1 cellular context compared by ENCODE assay signal in the genomic region with DNA sequence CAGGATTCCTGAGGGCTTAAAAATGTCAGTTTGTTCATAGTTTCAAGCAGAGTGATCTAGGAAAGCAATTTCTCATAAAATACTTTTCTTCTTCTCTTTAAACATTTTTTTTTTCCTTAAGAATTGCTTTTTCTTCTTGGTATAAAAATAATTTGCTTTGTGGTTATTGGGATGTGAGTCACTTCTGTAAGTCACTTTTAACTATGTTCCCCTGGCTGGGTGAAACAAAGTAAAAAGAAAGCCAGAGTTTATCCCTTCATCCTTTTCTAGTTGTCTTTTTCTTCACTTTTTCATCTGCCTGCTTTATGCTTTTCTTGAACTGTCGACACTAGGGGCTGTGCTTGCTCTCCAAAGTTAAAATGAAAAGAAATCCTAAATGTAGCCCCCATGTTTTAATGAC.
TF ChIP-seq lines count a peak whose summit lies in the region.

No MANE protein-coding gene starts in this region.

TF ChIP-seq in GM23338, 12 proteins besides CTCF, POLR2A, EP300 and RAD21:
- TF ChIP-seq CREB1 (CRISPR knock-in tag; IDR thresholded peaks at IDR 0.05; ENCODE audit: low read depth) (no peak), POLR2AphosphoS5 (IDR thresholded peaks at IDR 0.05; ENCODE audit: low read depth) (no peak), ZNF114 (CRISPR knock-in tag; IDR thresholded peaks at IDR 0.05) (no peak), STAT1 (IDR thresholded peaks at IDR 0.05; ENCODE audit: unreplicated experiment) (no peak), ZNF331 (CRISPR knock-in tag; IDR thresholded peaks at IDR 0.05; ENCODE audit: low read depth) (no peak), JUNB (IDR thresholded peaks at IDR 0.05; ENCODE audit: unreplicated experiment) (no peak), EZH2phosphoT487 (IDR thresholded peaks at IDR 0.05; ENCODE audit: unreplicated experiment) (no peak), NANOG (IDR thresholded peaks at IDR 0.05; ENCODE audit: borderline replicate concordance) (no peak), EZH2 (IDR thresholded peaks at IDR 0.05; ENCODE audit: low read depth, unreplicated experiment) (no peak)
- TF ChIP-seq, protein P1, sequence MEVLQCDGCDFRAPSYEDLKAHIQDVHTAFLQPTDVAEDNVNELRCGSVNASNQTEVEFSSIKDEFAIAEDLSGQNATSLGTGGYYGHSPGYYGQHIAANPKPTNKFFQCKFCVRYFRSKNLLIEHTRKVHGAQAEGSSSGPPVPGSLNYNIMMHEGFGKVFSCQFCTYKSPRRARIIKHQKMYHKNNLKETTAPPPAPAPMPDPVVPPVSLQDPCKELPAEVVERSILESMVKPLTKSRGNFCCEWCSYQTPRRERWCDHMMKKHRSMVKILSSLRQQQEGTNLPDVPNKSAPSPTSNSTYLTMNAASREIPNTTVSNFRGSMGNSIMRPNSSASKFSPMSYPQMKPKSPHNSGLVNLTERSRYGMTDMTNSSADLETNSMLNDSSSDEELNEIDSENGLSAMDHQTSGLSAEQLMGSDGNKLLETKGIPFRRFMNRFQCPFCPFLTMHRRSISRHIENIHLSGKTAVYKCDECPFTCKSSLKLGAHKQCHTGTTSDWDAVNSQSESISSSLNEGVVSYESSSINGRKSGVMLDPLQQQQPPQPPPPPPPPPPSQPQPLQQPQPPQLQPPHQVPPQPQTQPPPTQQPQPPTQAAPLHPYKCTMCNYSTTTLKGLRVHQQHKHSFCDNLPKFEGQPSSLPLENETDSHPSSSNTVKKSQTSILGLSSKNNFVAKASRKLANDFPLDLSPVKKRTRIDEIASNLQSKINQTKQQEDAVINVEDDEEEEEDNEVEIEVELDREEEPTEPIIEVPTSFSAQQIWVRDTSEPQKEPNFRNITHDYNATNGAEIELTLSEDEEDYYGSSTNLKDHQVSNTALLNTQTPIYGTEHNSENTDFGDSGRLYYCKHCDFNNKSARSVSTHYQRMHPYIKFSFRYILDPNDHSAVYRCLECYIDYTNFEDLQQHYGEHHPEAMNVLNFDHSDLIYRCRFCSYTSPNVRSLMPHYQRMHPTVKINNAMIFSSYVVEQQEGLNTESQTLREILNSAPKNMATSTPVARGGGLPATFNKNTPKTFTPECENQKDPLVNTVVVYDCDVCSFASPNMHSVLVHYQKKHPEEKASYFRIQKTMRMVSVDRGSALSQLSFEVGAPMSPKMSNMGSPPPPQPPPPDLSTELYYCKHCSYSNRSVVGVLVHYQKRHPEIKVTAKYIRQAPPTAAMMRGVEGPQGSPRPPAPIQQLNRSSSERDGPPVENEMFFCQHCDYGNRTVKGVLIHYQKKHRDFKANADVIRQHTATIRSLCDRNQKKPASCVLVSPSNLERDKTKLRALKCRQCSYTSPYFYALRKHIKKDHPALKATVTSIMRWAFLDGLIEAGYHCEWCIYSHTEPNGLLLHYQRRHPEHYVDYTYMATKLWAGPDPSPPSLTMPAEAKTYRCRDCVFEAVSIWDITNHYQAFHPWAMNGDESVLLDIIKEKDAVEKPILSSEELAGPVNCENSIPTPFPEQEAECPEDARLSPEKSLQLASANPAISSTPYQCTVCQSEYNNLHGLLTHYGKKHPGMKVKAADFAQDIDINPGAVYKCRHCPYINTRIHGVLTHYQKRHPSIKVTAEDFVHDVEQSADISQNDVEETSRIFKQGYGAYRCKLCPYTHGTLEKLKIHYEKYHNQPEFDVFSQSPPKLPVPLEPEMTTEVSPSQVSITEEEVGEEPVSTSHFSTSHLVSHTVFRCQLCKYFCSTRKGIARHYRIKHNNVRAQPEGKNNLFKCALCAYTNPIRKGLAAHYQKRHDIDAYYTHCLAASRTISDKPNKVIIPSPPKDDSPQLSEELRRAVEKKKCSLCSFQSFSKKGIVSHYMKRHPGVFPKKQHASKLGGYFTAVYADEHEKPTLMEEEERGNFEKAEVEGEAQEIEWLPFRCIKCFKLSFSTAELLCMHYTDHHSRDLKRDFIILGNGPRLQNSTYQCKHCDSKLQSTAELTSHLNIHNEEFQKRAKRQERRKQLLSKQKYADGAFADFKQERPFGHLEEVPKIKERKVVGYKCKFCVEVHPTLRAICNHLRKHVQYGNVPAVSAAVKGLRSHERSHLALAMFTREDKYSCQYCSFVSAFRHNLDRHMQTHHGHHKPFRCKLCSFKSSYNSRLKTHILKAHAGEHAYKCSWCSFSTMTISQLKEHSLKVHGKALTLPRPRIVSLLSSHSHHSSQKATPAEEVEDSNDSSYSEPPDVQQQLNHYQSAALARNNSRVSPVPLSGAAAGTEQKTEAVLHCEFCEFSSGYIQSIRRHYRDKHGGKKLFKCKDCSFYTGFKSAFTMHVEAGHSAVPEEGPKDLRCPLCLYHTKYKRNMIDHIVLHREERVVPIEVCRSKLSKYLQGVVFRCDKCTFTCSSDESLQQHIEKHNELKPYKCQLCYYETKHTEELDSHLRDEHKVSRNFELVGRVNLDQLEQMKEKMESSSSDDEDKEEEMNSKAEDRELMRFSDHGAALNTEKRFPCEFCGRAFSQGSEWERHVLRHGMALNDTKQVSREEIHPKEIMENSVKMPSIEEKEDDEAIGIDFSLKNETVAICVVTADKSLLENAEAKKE (CRISPR knock-in tag; IDR thresholded peaks at IDR 0.05), result no peak
- TF ChIP-seq, protein P2, sequence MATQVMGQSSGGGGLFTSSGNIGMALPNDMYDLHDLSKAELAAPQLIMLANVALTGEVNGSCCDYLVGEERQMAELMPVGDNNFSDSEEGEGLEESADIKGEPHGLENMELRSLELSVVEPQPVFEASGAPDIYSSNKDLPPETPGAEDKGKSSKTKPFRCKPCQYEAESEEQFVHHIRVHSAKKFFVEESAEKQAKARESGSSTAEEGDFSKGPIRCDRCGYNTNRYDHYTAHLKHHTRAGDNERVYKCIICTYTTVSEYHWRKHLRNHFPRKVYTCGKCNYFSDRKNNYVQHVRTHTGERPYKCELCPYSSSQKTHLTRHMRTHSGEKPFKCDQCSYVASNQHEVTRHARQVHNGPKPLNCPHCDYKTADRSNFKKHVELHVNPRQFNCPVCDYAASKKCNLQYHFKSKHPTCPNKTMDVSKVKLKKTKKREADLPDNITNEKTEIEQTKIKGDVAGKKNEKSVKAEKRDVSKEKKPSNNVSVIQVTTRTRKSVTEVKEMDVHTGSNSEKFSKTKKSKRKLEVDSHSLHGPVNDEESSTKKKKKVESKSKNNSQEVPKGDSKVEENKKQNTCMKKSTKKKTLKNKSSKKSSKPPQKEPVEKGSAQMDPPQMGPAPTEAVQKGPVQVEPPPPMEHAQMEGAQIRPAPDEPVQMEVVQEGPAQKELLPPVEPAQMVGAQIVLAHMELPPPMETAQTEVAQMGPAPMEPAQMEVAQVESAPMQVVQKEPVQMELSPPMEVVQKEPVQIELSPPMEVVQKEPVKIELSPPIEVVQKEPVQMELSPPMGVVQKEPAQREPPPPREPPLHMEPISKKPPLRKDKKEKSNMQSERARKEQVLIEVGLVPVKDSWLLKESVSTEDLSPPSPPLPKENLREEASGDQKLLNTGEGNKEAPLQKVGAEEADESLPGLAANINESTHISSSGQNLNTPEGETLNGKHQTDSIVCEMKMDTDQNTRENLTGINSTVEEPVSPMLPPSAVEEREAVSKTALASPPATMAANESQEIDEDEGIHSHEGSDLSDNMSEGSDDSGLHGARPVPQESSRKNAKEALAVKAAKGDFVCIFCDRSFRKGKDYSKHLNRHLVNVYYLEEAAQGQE (IDR thresholded peaks at IDR 0.05; ENCODE audit: unreplicated experiment), result no peak
- TF ChIP-seq, protein P3, sequence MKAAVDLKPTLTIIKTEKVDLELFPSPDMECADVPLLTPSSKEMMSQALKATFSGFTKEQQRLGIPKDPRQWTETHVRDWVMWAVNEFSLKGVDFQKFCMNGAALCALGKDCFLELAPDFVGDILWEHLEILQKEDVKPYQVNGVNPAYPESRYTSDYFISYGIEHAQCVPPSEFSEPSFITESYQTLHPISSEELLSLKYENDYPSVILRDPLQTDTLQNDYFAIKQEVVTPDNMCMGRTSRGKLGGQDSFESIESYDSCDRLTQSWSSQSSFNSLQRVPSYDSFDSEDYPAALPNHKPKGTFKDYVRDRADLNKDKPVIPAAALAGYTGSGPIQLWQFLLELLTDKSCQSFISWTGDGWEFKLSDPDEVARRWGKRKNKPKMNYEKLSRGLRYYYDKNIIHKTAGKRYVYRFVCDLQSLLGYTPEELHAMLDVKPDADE (IDR thresholded peaks at IDR 0.05), result no peak
